In the genomic region with DNA sequence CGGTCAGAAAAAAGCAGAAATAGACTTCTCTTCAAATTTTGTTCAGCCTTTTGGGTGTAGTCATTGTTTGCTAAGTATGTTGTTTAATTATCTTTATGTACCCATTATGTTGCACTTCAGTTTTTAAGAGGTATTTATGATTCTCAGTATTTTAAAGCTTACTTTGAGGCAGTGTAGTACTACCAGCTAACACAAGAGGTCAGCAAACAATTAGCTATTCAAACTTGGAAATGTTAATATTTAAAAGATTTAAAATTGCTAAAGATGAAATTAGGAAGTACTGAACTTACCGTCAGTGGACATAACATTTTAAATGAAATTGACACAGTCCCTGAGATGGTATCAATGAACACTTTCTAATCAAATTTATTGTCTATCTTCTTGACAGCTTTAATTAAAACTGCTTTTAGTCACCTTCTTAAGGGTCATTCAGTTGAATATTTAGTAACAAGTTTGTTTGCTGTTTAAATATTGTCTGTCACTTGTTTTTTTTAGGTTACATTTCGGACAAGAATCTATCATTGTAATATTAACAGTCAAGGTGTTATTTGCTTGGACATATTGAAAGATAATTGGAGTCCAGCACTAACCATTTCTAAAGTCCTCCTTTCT, we compare ENCODE assay signal across 1 cellular context.
A peak's percentile ranks its signal among the peaks of the same experiment; 100 is the strongest.
TF ChIP-seq lines count a peak whose summit lies in the region.

No MANE protein-coding gene starts in this region.

TF ChIP-seq in GM12878, 131 proteins besides CTCF, POLR2A, EP300 and RAD21:
- 0 out of 2 replicates have a peak, but pooled peaks have one; percentile 23 for TF ChIP-seq ATF2 (IDR thresholded peaks at IDR 0.05; ENCODE audit: low read length)
- TF ChIP-seq, protein P1, sequence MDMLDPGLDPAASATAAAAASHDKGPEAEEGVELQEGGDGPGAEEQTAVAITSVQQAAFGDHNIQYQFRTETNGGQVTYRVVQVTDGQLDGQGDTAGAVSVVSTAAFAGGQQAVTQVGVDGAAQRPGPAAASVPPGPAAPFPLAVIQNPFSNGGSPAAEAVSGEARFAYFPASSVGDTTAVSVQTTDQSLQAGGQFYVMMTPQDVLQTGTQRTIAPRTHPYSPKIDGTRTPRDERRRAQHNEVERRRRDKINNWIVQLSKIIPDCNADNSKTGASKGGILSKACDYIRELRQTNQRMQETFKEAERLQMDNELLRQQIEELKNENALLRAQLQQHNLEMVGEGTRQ (IDR thresholded peaks at IDR 0.05; ENCODE audit: borderline replicate concordance, low read depth, low read length), result no peak
- TF ChIP-seq SMC3 (IDR thresholded peaks at IDR 0.05; ENCODE audit: borderline replicate concordance, low read length), result peak; percentile 56; the same call in 1 of the 2 replicates
